1 cellular context compared by ENCODE assay signal in genomic region chr2:85325466-85325811, GRCh38.
TF ChIP-seq lines count a peak whose summit lies in the region.

No MANE protein-coding gene starts in this region.

TF ChIP-seq in endothelial cell of umbilical vein, 7 proteins besides CTCF, POLR2A, EP300 and RAD21:
- TF ChIP-seq POLR2AphosphoS5 (IDR thresholded peaks at IDR 0.05; ENCODE audit: insufficient read depth, low read depth, low read length), result no peak
